Comparison of ENCODE assay signal across 19 cellular contexts in genomic region chr9:134872482-134873231, GRCh38. TPM values are rescaled to one million over a fixed set of nuclear protein-coding genes. Genes with fewer than 3 reads are reported as not detected.
"Had no signal": no experiment of that assay in that cellular context is flagged by ENCODE, and none has a peak within 500 bp of the region (broad histone marks: within the 10 kb centered on the region; RNA-seq: fewer than 3 reads in every experiment).

No MANE protein-coding gene starts in this region.

- H3K4me1 Mint-ChIP-seq: activated naive CD4-positive, alpha-beta T cell treated with anti-CD3 and anti-CD28 coated beads, Interleukin-2, amount 10 ng/mL, durations not matched to agents 7 days and 5 days; endodermal cell; stimulated activated effector memory CD8-positive, alpha-beta T cell treated with anti-CD3 and anti-CD28 coated beads, Interleukin-12 subunit alpha, Interleukin-12 subunit beta, amount 100 ng/mL, for 72 hours had no signal

- H3K27ac Mint-ChIP-seq: activated naive CD4-positive, alpha-beta T cell treated with anti-CD3 and anti-CD28 coated beads, Interleukin-2, amount 10 ng/mL, durations not matched to agents 7 days and 5 days; endodermal cell; naive thymus-derived CD4-positive, alpha-beta T cell; stimulated activated effector memory CD8-positive, alpha-beta T cell treated with anti-CD3 and anti-CD28 coated beads, Interleukin-12 subunit alpha, Interleukin-12 subunit beta, amount 100 ng/mL, for 72 hours had no signal

- H3K36me3 Mint-ChIP-seq: activated naive CD4-positive, alpha-beta T cell treated with anti-CD3 and anti-CD28 coated beads, Interleukin-2, amount 10 ng/mL, durations not matched to agents 7 days and 5 days; naive thymus-derived CD4-positive, alpha-beta T cell; stimulated activated effector memory CD8-positive, alpha-beta T cell treated with anti-CD3 and anti-CD28 coated beads, Interleukin-12 subunit alpha, Interleukin-12 subunit beta, amount 100 ng/mL, for 72 hours had no signal

- DNase-seq: activated CD4-positive, alpha-beta T cell treated with anti-CD3 and anti-CD28 coated beads, Interleukin-2, amount 50 U/mL, for 48 hours; activated naive CD4-positive, alpha-beta T cell treated with anti-CD3 and anti-CD28 coated beads, Interleukin-2, amount 10 ng/mL, durations not matched to agents 7 days and 5 days; activated T-cell treated with anti-CD3 and anti-CD28 coated beads, Interleukin-2, amount 50 U/mL, for 1 hour; endodermal cell; mammary epithelial cell; naive thymus-derived CD4-positive, alpha-beta T cell; stimulated activated CD4-positive, alpha-beta T cell treated with anti-CD3 and anti-CD28 coated beads, Interleukin-1b, Interleukin-23, amount 100 ng/mL, for 48 hours; T-helper 1 cell; T1000; thyroid gland had no signal

- H3K9me3 Mint-ChIP-seq: activated naive CD4-positive, alpha-beta T cell treated with anti-CD3 and anti-CD28 coated beads, Interleukin-2, amount 10 ng/mL, durations not matched to agents 7 days and 5 days; stimulated activated effector memory CD8-positive, alpha-beta T cell treated with anti-CD3 and anti-CD28 coated beads, Interleukin-12 subunit alpha, Interleukin-12 subunit beta, amount 100 ng/mL, for 72 hours had no signal

- ATAC-seq: left lobe of liver; naive thymus-derived CD4-positive, alpha-beta T cell; stimulated activated effector memory CD8-positive, alpha-beta T cell treated with anti-CD3 and anti-CD28 coated beads, Interleukin-12 subunit alpha, Interleukin-12 subunit beta, amount 100 ng/mL, for 72 hours had no signal

- H3K27me3 Mint-ChIP-seq: activated naive CD4-positive, alpha-beta T cell treated with anti-CD3 and anti-CD28 coated beads, Interleukin-2, amount 10 ng/mL, durations not matched to agents 7 days and 5 days had no signal

- H3K4me3 Mint-ChIP-seq: activated naive CD4-positive, alpha-beta T cell treated with anti-CD3 and anti-CD28 coated beads, Interleukin-2, amount 10 ng/mL, durations not matched to agents 7 days and 5 days; endodermal cell; naive thymus-derived CD4-positive, alpha-beta T cell; stimulated activated effector memory CD8-positive, alpha-beta T cell treated with anti-CD3 and anti-CD28 coated beads, Interleukin-12 subunit alpha, Interleukin-12 subunit beta, amount 100 ng/mL, for 72 hours had no signal

RNA-seq across cellular contexts. Expression of gene FCN2, which starts 8.0 kb away (rescaled TPM):
- total RNA-seq: ascending aorta; cerebellum; dermis blood vessel endothelial cell; endodermal cell; epithelial cell of proximal tubule; frontal cortex; mammary epithelial cell; mononuclear cell; naive thymus-derived CD4-positive, alpha-beta T cell; renal cortical epithelial cell had no signal
- polyA plus RNA-seq: mammary epithelial cell; naive thymus-derived CD4-positive, alpha-beta T cell had no signal

RNA-seq across cellular contexts. Expression of gene FCN1, which starts 45.1 kb away (rescaled TPM):
- total RNA-seq: ascending aorta, dermis blood vessel endothelial cell, endodermal cell, epithelial cell of proximal tubule, mammary epithelial cell, renal cortical epithelial cell had no signal
- polyA plus RNA-seq: mammary epithelial cell had no signal
